21 cellular contexts compared by ENCODE assay signal in the genomic region with DNA sequence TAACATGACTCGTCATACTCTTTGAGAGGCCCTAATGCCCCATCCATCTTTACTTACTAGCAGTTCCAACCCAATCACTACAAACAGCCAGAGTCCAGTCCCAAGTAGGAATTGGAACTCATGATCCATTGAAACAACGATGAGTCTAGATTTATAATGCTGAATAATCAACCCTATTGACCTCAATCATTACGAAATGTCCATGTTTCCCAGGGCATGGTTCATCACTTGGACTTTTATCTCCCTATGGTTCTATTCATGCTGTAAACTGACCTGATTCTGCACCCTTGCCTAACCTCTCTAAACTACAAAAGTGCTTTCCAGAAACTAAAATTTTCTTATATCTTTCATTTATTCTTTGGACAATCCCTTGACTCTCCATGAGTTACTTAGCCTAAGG.
DNase-seq lines count a peak whose midpoint lies in the region; FAIRE-seq and TF ChIP-seq lines count a peak whose summit lies in the region.
"Had no signal": no experiment of that assay in that cellular context is flagged by ENCODE, and none has a peak within 500 bp of the region (broad histone marks: within the 10 kb centered on the region; RNA-seq: fewer than 3 reads in every experiment).

No MANE protein-coding gene starts in this region.

- H3K36me3 ChIP-seq in keratinocyte (ENCODE audit: control insufficient read depth in 2 of 2, extremely low read depth in 1 of 2, insufficient read depth in 2 of 2, low read length in 2 of 2) (no peaks in the 10 kb centered on the region), Karpas-422 (ENCODE audit: insufficient read depth, low read length) (no peaks in the 10 kb centered on the region)
- H3K36me3 ChIP-seq: BLaER1 treated with 17β-estradiol and CSF1 and Interleukin-3, amounts not matched to agents 10 nM and 100 nM; HAP-1 had no signal

- no peaks in the 10 kb centered on the region for H3K79me2 ChIP-seq in keratinocyte (ENCODE audit: control insufficient read depth, insufficient read depth, low read length)
- no peaks in the 10 kb centered on the region for H3K79me2 ChIP-seq in Karpas-422 (ENCODE audit: low read length)

- no peak overlapping the region for H3K4me3 ChIP-seq in keratinocyte (ENCODE audit: control insufficient read depth in 2 of 3, extremely low read depth in 1 of 3, insufficient read depth in 2 of 3, low read depth in 1 of 3, low read length in 3 of 3)
- no peak overlapping the region for H3K4me3 ChIP-seq in Karpas-422 (ENCODE audit: low read length)
- H3K4me3 ChIP-seq: BLaER1 treated with 17β-estradiol and CSF1 and Interleukin-3, amounts not matched to agents 10 nM and 100 nM; GM23248; HAP-1 had no signal

- H3K9me3 Mint-ChIP-seq in activated naive CD4-positive, alpha-beta T cell treated with anti-CD3 and anti-CD28 coated beads, Interleukin-2, amount 50 U/mL, for 24 hours = peaks cover 13% of the 10 kb centered on the region
- peaks cover 6% of the 10 kb centered on the region for H3K9me3 Mint-ChIP-seq in activated naive CD4-positive, alpha-beta T cell treated with anti-CD3 and anti-CD28 coated beads for 36 hours

- no peaks in the 10 kb centered on the region for H3K9me3 ChIP-seq in keratinocyte (ENCODE audit: control insufficient read depth, low read depth, low read length)
- no peaks in the 10 kb centered on the region for H3K9me3 ChIP-seq in Karpas-422 (ENCODE audit: low read length)
- H3K9me3 ChIP-seq: HAP-1 had no signal

- no peak overlapping the region for H2AFZ ChIP-seq in keratinocyte (ENCODE audit: control insufficient read depth, low read length)
- H2AFZ ChIP-seq in Karpas-422 (ENCODE audit: low read length) = no peak overlapping the region
- H2AFZ ChIP-seq: GM23248 had no signal

- DNase-seq in activated naive CD4-positive, alpha-beta T cell treated with anti-CD3 and anti-CD28 coated beads for 36 hours = no peak
- DNase-seq in HTR-8/SVneo (ENCODE audit: insufficient read length, low spot score) (no peak), keratinocyte (ENCODE audit: low read depth, low spot score) (no peak), DMS114 treated with DMSO at 0.1 percent for 48 hours (lab: John Stamatoyannopoulos, UW; ENCODE audit: unreplicated experiment) (no peak), Karpas-422 (no peak), medulla oblongata (ENCODE audit: extremely low spot score) (no peak)
- DNase-seq: Calu3; CD8-positive, alpha-beta T cell; DMS53; DND-41; EL; GM23248; KG1 had no signal

- peak overlapping the region; percentile 31 for H3K27ac Mint-ChIP-seq in activated naive CD4-positive, alpha-beta T cell treated with anti-CD3 and anti-CD28 coated beads, Interleukin-2, amount 50 U/mL, for 24 hours
- H3K27ac Mint-ChIP-seq in activated naive CD4-positive, alpha-beta T cell treated with anti-CD3 and anti-CD28 coated beads for 36 hours = no peak overlapping the region
- H3K27ac Mint-ChIP-seq: B cell; CD8-positive, alpha-beta T cell had no signal

- peaks cover 6% of the 10 kb centered on the region for H3K4me1 Mint-ChIP-seq in activated naive CD4-positive, alpha-beta T cell treated with anti-CD3 and anti-CD28 coated beads, Interleukin-2, amount 50 U/mL, for 24 hours
- peaks cover 2% of the 10 kb centered on the region for H3K4me1 Mint-ChIP-seq in activated naive CD4-positive, alpha-beta T cell treated with anti-CD3 and anti-CD28 coated beads for 36 hours (ENCODE audit: low read depth)
- H3K4me1 Mint-ChIP-seq: B cell had no signal

- CTCF ChIA-PET in activated naive CD4-positive, alpha-beta T cell treated with anti-CD3 and anti-CD28 coated beads for 36 hours (lab: Charles Lee) = no interaction called here

- no peak for TF ChIP-seq CTCF in keratinocyte (optimal IDR thresholded peaks at IDR 0.05 in 1 of 3, IDR thresholded peaks at IDR 0.05 in 1 of 3, conservative IDR thresholded peaks at IDR 0.05 in 1 of 3; ENCODE audit: extremely low read depth in 1 of 3, insufficient read depth in 2 of 3, low read length in 3 of 3)

- intact Hi-C loops in activated naive CD4-positive, alpha-beta T cell treated with anti-CD3 and anti-CD28 coated beads for 36 hours (cut with micrococcal nuclease) = no loop called here

- H3K36me3 Mint-ChIP-seq in activated naive CD4-positive, alpha-beta T cell treated with anti-CD3 and anti-CD28 coated beads, Interleukin-2, amount 50 U/mL, for 24 hours = no peaks in the 10 kb centered on the region
- no peaks in the 10 kb centered on the region for H3K36me3 Mint-ChIP-seq in activated naive CD4-positive, alpha-beta T cell treated with anti-CD3 and anti-CD28 coated beads for 36 hours (ENCODE audit: low read depth)
- H3K36me3 Mint-ChIP-seq: CD8-positive, alpha-beta T cell had no signal

- no peaks in the 10 kb centered on the region for H4K20me1 ChIP-seq in keratinocyte (ENCODE audit: control insufficient read depth, extremely low read depth, insufficient read depth, low read length)
- H4K20me1 ChIP-seq in Karpas-422 (ENCODE audit: insufficient read depth, low read depth, low read length) = no peaks in the 10 kb centered on the region
- H4K20me1 ChIP-seq: BLaER1 treated with 17β-estradiol and CSF1 and Interleukin-3, amounts not matched to agents 10 nM and 100 nM had no signal

- H3K4me1 ChIP-seq in keratinocyte (ENCODE audit: control insufficient read depth, extremely low read depth, insufficient read depth, low read length) (peaks cover 10% of the 10 kb centered on the region), Karpas-422 (ENCODE audit: low read length) (no peaks in the 10 kb centered on the region)
- H3K4me1 ChIP-seq: HAP-1 had no signal

- H3K27ac ChIP-seq in keratinocyte (ENCODE audit: control insufficient read depth, insufficient read depth, low read length) (no peak overlapping the region), Karpas-422 (ENCODE audit: low read length) (no peak overlapping the region)
- H3K27ac ChIP-seq: 22Rv1; BLaER1 treated with 17β-estradiol and CSF1 and Interleukin-3, amounts not matched to agents 10 nM and 100 nM; GM23248 had no signal

- no peaks in the 10 kb centered on the region for H3K27me3 ChIP-seq in keratinocyte (ENCODE audit: control insufficient read depth, extremely low read depth, insufficient read depth, low read length)
- H3K27me3 ChIP-seq in Karpas-422 (ENCODE audit: low read length) = no peaks in the 10 kb centered on the region

- FAIRE-seq in HTR-8/SVneo (lab: Jason Lieb, UNC) (peak; percentile 16), keratinocyte (lab: Jason Lieb, UNC) (peak; percentile 23)
- FAIRE-seq: G401.6, GM12891, GM19239 had no signal

- no peaks in the 10 kb centered on the region for H3K27me3 Mint-ChIP-seq in activated naive CD4-positive, alpha-beta T cell treated with anti-CD3 and anti-CD28 coated beads, Interleukin-2, amount 50 U/mL, for 24 hours
- H3K27me3 Mint-ChIP-seq in activated naive CD4-positive, alpha-beta T cell treated with anti-CD3 and anti-CD28 coated beads for 36 hours (ENCODE audit: low read depth) = no peaks in the 10 kb centered on the region
- H3K27me3 Mint-ChIP-seq: B cell had no signal

- no peaks in the 10 kb centered on the region for H3K9me1 ChIP-seq in keratinocyte (ENCODE audit: control insufficient read depth, extremely low read depth, insufficient read depth, low read length)

- no peak overlapping the region for H3K9ac ChIP-seq in keratinocyte (ENCODE audit: control insufficient read depth, extremely low read depth, insufficient read depth, low read length)
- no peak overlapping the region for H3K9ac ChIP-seq in Karpas-422 (ENCODE audit: low read length)
- H3K9ac ChIP-seq: BLaER1 treated with 17β-estradiol and CSF1 and Interleukin-3, amounts not matched to agents 10 nM and 100 nM; GM23248 had no signal

- dilution Hi-C loops in keratinocyte (cut with MboI; ENCODE audit: extremely low pct_ligation_motif_present, low sequenced_read_pairs) = no loop called here

- H3K4me3 Mint-ChIP-seq in activated naive CD4-positive, alpha-beta T cell treated with anti-CD3 and anti-CD28 coated beads, Interleukin-2, amount 50 U/mL, for 24 hours = no peak overlapping the region
- H3K4me3 Mint-ChIP-seq in activated naive CD4-positive, alpha-beta T cell treated with anti-CD3 and anti-CD28 coated beads for 36 hours = no peak overlapping the region
- H3K4me3 Mint-ChIP-seq: B cell; CD8-positive, alpha-beta T cell had no signal

- no peaks in the 10 kb centered on the region for H3K9me2 ChIP-seq in Karpas-422 (replicated peaks; ENCODE audit: insufficient read depth, low read length)

- H3K4me2 ChIP-seq in keratinocyte (ENCODE audit: control insufficient read depth, extremely low read depth, insufficient read depth, low read depth, low read length) = no peak overlapping the region
- no peak overlapping the region for H3K4me2 ChIP-seq in Karpas-422 (ENCODE audit: low read depth, low read length, poor library complexity, severe bottlenecking)
- H3K4me2 ChIP-seq: BLaER1 treated with 17β-estradiol and CSF1 and Interleukin-3, amounts not matched to agents 10 nM and 100 nM had no signal
